7 cellular contexts compared by ENCODE assay signal in genomic region chr14:28756896-28757570, GRCh38. TPM values are rescaled to one million over a fixed set of nuclear protein-coding genes. Genes with fewer than 3 reads are reported as not detected.
DNase-seq lines count a peak whose midpoint lies in the region; ATAC-seq and FAIRE-seq lines count a peak whose summit lies in the region.

No MANE protein-coding gene starts in this region.

- no peaks in the 10 kb centered on the region for H3K9me3 ChIP-seq in small intestine (ENCODE audit: control insufficient read depth, low read depth)

- no peak overlapping the region for H3K27ac ChIP-seq in small intestine (ENCODE audit: low read depth in 1 of 2, low read length in 1 of 2)

- ATAC-seq in GM19351 (IDR thresholded peaks at IDR 0.05; ENCODE audit: unreplicated experiment): peak; percentile 41
- ATAC-seq in GM18511 (IDR thresholded peaks at IDR 0.05; ENCODE audit: unreplicated experiment): no peak
- no peak for ATAC-seq in activated CD4-positive, CD25-positive, alpha-beta regulatory T cell treated with anti-CD3 and anti-CD28 coated beads, Interleukin-2, amount 50 U/mL, for 24 hours

- DNase-seq in OCI-M1 (lab: John Stamatoyannopoulos, UW) (peak; percentile 5), fibroblast of peridontal ligament (ENCODE audit: extremely low read depth) (peak; percentile 51), small intestine (peak; percentile 36), occipital lobe (lab: John Stamatoyannopoulos, UW) (no peak)

- no peaks in the 10 kb centered on the region for H3K36me3 ChIP-seq in small intestine (ENCODE audit: control insufficient read depth in 2 of 2, insufficient read depth in 2 of 2, low read length in 2 of 2)

- peaks cover 0 to 44% of the 10 kb centered on the region in 2 donors for H3K27me3 ChIP-seq in small intestine (ENCODE audit: control insufficient read depth in 2 of 2, insufficient read depth in 2 of 2, low read length in 2 of 2)

- FAIRE-seq in small intestine (lab: Jason Lieb, UNC): no peak

- WGBS in small intestine, 3 donors: 2 to 4% (median 3%) methylated on average over 21 of the region's 21 CpGs

- no peaks in the 10 kb centered on the region for H3K4me1 ChIP-seq in small intestine (ENCODE audit: control insufficient read depth in 2 of 2, insufficient read depth in 1 of 2, low read depth in 1 of 2, low read length in 1 of 2)

- no peak overlapping the region for H3K4me3 ChIP-seq in small intestine (ENCODE audit: low read depth in 1 of 2, low read length in 2 of 2)

RNA-seq across cellular contexts. Expression of gene FOXG1, which starts 9.6 kb away (rescaled TPM):
- under 1 TPM in 1 of 3 donors, not detected in 2; 0.01 TPM for polyA plus RNA-seq in small intestine
- 75.5 TPM for total RNA-seq in occipital lobe
